Comparison of ENCODE assay signal across 1 cellular context in genomic region chr20:49711331-49711987, GRCh38.
TF ChIP-seq lines count a peak whose summit lies in the region.

No MANE protein-coding gene starts in this region.

TF ChIP-seq in HCT116, 20 proteins besides CTCF, POLR2A, EP300 and RAD21 (continued from another document):
- TF ChIP-seq POLR2AphosphoS5 (IDR thresholded peaks at IDR 0.05; ENCODE audit: low read depth, low read length): no peak
- no peak for TF ChIP-seq SIN3A (IDR thresholded peaks at IDR 0.05; ENCODE audit: low read depth)
- no peak for TF ChIP-seq ELF1 (IDR thresholded peaks at IDR 0.05; ENCODE audit: borderline replicate concordance, low read depth)
- no peak for TF ChIP-seq EZH2 (IDR thresholded peaks at IDR 0.05)
- no peak for TF ChIP-seq FOSL1 (IDR thresholded peaks at IDR 0.05; ENCODE audit: low read depth)
- TF ChIP-seq CEBPB (IDR thresholded peaks at IDR 0.05; ENCODE audit: low read depth): no peak
- TF ChIP-seq MAX (IDR thresholded peaks at IDR 0.05): no peak
- TF ChIP-seq ZFX (IDR thresholded peaks at IDR 0.05): no peak
- no peak for TF ChIP-seq SP1 (IDR thresholded peaks at IDR 0.05; ENCODE audit: low read depth)
- no peak for TF ChIP-seq JUND (IDR thresholded peaks at IDR 0.05)
- no peak for TF ChIP-seq REST (IDR thresholded peaks at IDR 0.05; ENCODE audit: low read depth)
- TF ChIP-seq ATF3 (IDR thresholded peaks at IDR 0.05): no peak
